Comparison of ENCODE assay signal across 24 cellular contexts in the genomic region with DNA sequence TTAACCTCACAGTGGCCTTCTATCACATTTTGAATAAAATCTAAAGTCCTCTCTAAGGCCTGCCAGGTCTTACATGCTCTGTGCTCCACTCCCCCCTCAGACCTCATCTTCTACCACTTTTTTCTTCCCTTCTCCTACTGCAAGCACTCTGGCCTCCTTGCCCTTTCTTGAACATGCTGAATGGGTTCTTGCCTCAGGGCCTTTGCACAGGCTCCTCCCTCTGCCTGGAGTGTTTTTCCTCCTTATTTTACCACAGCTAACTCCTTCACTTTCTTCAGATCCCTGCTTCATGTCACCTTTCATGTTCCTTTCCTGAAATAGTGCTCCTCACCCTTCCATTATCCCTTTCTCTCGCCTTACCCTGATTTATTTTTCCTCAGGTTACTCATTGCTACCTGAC.
"Had no signal": no experiment of that assay in that cellular context is flagged by ENCODE, and none has a peak within 500 bp of the region (broad histone marks: within the 10 kb centered on the region; RNA-seq: fewer than 3 reads in every experiment).

No MANE protein-coding gene starts in this region.

- H3K9me3 Mint-ChIP-seq: immature natural killer cell; naive thymus-derived CD8-positive, alpha-beta T cell; nephron progenitor cell; neural progenitor cell; stimulated activated naive B cell treated with anti-CD40 and anti-IgM and Interleukin-4, amounts not matched to agents 10 μg/mL and 1 μg/mL and 100 μg/mL, for 72 hours had no signal

- H3K27me3 Mint-ChIP-seq: progenitor cell of endocrine pancreas had no signal

- H3K27ac Mint-ChIP-seq: immature natural killer cell; naive thymus-derived CD8-positive, alpha-beta T cell; nephron progenitor cell; neural progenitor cell; progenitor cell of endocrine pancreas; stimulated activated naive B cell treated with anti-CD40 and anti-IgM and Interleukin-4, amounts not matched to agents 10 μg/mL and 1 μg/mL and 100 μg/mL, for 72 hours had no signal

- ATAC-seq: lower lobe of right lung; naive thymus-derived CD8-positive, alpha-beta T cell; right cardiac atrium; stimulated activated naive CD8-positive, alpha-beta T cell treated with anti-CD3 and anti-CD28 coated beads, Interleukin-15, Interleukin-2, amounts not matched to agents 100 U/mL and 50 U/mL, for 24 hours; upper lobe of right lung had no signal

- H3K4me3 Mint-ChIP-seq: immature natural killer cell; naive thymus-derived CD8-positive, alpha-beta T cell; neural progenitor cell; stimulated activated naive B cell treated with anti-CD40 and anti-IgM and Interleukin-4, amounts not matched to agents 10 μg/mL and 1 μg/mL and 100 μg/mL, for 72 hours had no signal

- H3K36me3 Mint-ChIP-seq: immature natural killer cell; naive thymus-derived CD8-positive, alpha-beta T cell; neural progenitor cell; stimulated activated naive B cell treated with anti-CD40 and anti-IgM and Interleukin-4, amounts not matched to agents 10 μg/mL and 1 μg/mL and 100 μg/mL, for 72 hours had no signal

- DNase-seq: hypothalamus; immature natural killer cell; left colon; left lung; lower lobe of right lung; mammary epithelial cell; mesenchymal stem cell; naive thymus-derived CD8-positive, alpha-beta T cell; nephron progenitor cell; occipital lobe; ovary; retina; stimulated activated CD4-positive, alpha-beta T cell treated with anti-CD3 and anti-CD28 coated beads, Interleukin-12 subunit alpha, Interleukin-12 subunit beta, amount 100 ng/mL, for 4 hours; stimulated activated CD4-positive, alpha-beta T cell treated with anti-CD3 and anti-CD28 coated beads, Interleukin-15, amount 100 ng/mL, for 24 hours; stimulated activated CD4-positive, alpha-beta T cell treated with anti-CD3 and anti-CD28 coated beads, Interleukin-2, amount 100 ng/mL, for 24 hours; stimulated activated CD4-positive, alpha-beta T cell treated with anti-CD3 and anti-CD28 coated beads, Interleukin-4, amount 100 ng/mL, for 1 hour; stimulated activated naive B cell treated with anti-CD40 and anti-IgM and Interleukin-4, amounts not matched to agents 10 μg/mL and 1 μg/mL and 100 μg/mL, for 72 hours; stimulated activated naive CD8-positive, alpha-beta T cell treated with anti-CD3 and anti-CD28 coated beads, Interleukin-15, Interleukin-2, amounts not matched to agents 100 U/mL and 50 U/mL, for 24 hours; tibial artery; trophoblast cell; upper lobe of right lung had no signal
